Comparison of ENCODE assay signal across 10 cellular contexts in the genomic region with DNA sequence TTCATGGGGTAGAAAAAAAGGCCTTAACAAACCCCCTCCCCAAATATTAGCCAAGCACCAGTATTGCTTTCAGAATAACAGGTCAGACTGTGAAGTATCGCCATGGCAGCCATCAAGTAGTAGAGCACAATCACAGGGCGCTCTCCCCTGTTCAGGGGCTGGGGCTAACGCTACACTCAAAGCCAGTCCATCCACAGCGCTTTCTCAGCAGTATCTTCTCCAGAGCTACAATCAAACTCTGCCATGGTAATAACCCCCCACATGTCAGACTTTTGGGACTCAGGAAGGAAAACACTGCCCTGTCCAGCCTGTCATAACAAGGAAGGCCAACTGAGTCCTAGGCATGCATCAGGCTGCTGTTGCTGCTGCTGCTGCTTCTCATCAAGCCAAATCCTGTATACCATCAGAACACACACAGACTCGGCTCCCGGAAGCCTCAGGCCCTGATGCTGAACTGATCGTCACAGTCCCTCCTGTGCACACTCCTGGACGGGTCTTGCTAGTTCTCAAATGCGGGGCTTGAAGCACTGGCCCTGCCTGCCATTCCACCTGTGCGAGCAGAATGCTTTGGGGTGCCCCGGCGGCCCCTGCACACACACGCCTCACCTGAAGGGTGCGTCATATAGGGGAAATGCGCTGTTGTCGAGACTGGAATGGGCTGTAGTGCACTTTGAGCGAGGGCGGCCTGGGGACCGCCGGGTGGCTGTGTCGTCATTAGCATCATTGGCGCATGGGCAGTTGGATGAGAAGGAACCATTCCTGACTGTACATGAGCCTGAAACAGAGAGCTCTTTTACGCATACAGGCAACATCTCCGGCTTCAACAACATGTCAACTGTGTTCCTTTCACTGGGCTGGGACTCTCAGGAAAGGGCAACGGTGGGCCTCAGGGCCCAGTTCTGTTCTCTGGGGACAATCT. TPM values are rescaled to one million over a fixed set of nuclear protein-coding genes. Genes with fewer than 3 reads are reported as not detected.
DNase-seq lines count a peak whose midpoint lies in the region; ATAC-seq and TF ChIP-seq lines count a peak whose summit lies in the region.
"Had no signal": no experiment of that assay in that cellular context is flagged by ENCODE, and none has a peak within 500 bp of the region (broad histone marks: within the 10 kb centered on the region; RNA-seq: fewer than 3 reads in every experiment).

No MANE protein-coding gene starts in this region.

- peaks cover 87% of the 10 kb centered on the region for H3K36me3 Mint-ChIP-seq in activated T-cell treated with anti-CD3 and anti-CD28 coated beads, Interleukin-2, amount 50 U/mL, for 24 hours (ENCODE audit: low read depth)
- H3K36me3 Mint-ChIP-seq in activated B cell treated with CpG ODN at 0.5 μM for 24 hours (ENCODE audit: low read depth), result peaks cover 74% of the 10 kb centered on the region
- peaks cover 43 to 52% of the 10 kb centered on the region in 2 donors for H3K36me3 Mint-ChIP-seq in stimulated activated naive B cell treated with anti-CD40 and anti-IgM and Interleukin-4, amounts not matched to agents 10 μg/mL and 1 μg/mL and 100 μg/mL, for 72 hours

- peak overlapping the region; percentile 62 for H3K27ac Mint-ChIP-seq in activated T-cell treated with anti-CD3 and anti-CD28 coated beads, Interleukin-2, amount 50 U/mL, for 24 hours
- H3K27ac Mint-ChIP-seq in activated B cell treated with CpG ODN at 0.5 μM for 24 hours, result peak overlapping the region; percentile 14
- H3K27ac Mint-ChIP-seq in stimulated activated naive B cell treated with anti-CD40 and anti-IgM and Interleukin-4, amounts not matched to agents 10 μg/mL and 1 μg/mL and 100 μg/mL, for 72 hours, result peak overlapping the region; percentile 79
- H3K27ac Mint-ChIP-seq: activated T-cell treated with anti-CD3 and anti-CD28 coated beads, Interleukin-2, amount 50 U/mL, for 72 hours had no signal

- H3K4me2 ChIP-seq in hepatocyte, result no peak overlapping the region

- intact Hi-C loops in activated B cell treated with CpG ODN at 0.5 μM for 24 hours (cut with micrococcal nuclease) (no loop called here), esophagus muscularis mucosa (cut with DNase I) (no loop called here), mucosa of descending colon (cut with DNase I, micrococcal nuclease) (no loop called here)

- H3K4me3 ChIP-seq in esophagus muscularis mucosa (no peak overlapping the region), hepatocyte (no peak overlapping the region), mucosa of descending colon (no peak overlapping the region)

- CTCF ChIA-PET in activated B cell treated with CpG ODN at 0.5 μM for 24 hours (lab: Charles Lee), result interaction anchor here (1.5 to 12.1 kb wide), 3 partner anchors 9 to 76 kb away, joined by 3 to 522 read pairs (median 12); a partner anchor contains a TSS

- TF ChIP-seq EP300 in esophagus muscularis mucosa (IDR thresholded peaks at IDR 0.05), result no peak

- H3K79me2 ChIP-seq in hepatocyte, result peaks cover 3% of the 10 kb centered on the region

- H3K36me3 ChIP-seq in esophagus muscularis mucosa, result peaks cover 42 to 89% (median 86%) of the 10 kb centered on the region in 4 donors
- no peaks in the 10 kb centered on the region for H3K36me3 ChIP-seq in hepatocyte (replicated peaks; ENCODE audit: insufficient read depth, low read depth)
- no peaks in the 10 kb centered on the region for H3K36me3 ChIP-seq in mucosa of descending colon (ENCODE audit: low read depth)

- H4K20me1 ChIP-seq in hepatocyte (ENCODE audit: insufficient read depth, poor library complexity, severe bottlenecking), result no peaks in the 10 kb centered on the region

- ATAC-seq in activated B cell treated with CpG ODN at 0.5 μM for 24 hours (ENCODE audit: low read depth) (no peak), GM18858 (IDR thresholded peaks at IDR 0.05; ENCODE audit: unreplicated experiment) (no peak), mucosa of descending colon (no peak)
- ATAC-seq in stimulated activated naive B cell treated with anti-CD40 and anti-IgM and Interleukin-4, amounts not matched to agents 10 μg/mL and 1 μg/mL and 100 μg/mL, for 72 hours (replicated peaks), result no peak
- ATAC-seq: activated T-cell treated with anti-CD3 and anti-CD28 coated beads, Interleukin-2, amount 50 U/mL, for 72 hours had no signal

- no peak for DNase-seq in activated T-cell treated with anti-CD3 and anti-CD28 coated beads, Interleukin-2, amount 50 U/mL, for 24 hours
- no peak for DNase-seq in activated T-cell treated with anti-CD3 and anti-CD28 coated beads, Interleukin-2, amount 50 U/mL, for 1 hour
- DNase-seq in activated B cell treated with CpG ODN at 0.5 μM for 24 hours, result no peak
- peak; percentile 82 for DNase-seq in esophagus muscularis mucosa (ENCODE audit: extremely low spot score)
- no peak for DNase-seq in stimulated activated naive B cell treated with anti-CD40 and anti-IgM and Interleukin-4, amounts not matched to agents 10 μg/mL and 1 μg/mL and 100 μg/mL, for 72 hours
- DNase-seq in hepatocyte (ENCODE audit: low spot score), result no peak
- no peak for DNase-seq in mucosa of descending colon
- DNase-seq: activated T-cell treated with anti-CD3 and anti-CD28 coated beads, Interleukin-2, amount 50 U/mL, for 72 hours; SHP77 treated with DMSO at 0.1 percent for 48 hours had no signal

- no peaks in the 10 kb centered on the region for H3K27me3 Mint-ChIP-seq in activated T-cell treated with anti-CD3 and anti-CD28 coated beads, Interleukin-2, amount 50 U/mL, for 24 hours
- H3K27me3 Mint-ChIP-seq in activated B cell treated with CpG ODN at 0.5 μM for 24 hours, result no peaks in the 10 kb centered on the region
- no peaks in the 10 kb centered on the region for H3K27me3 Mint-ChIP-seq in stimulated activated naive B cell treated with anti-CD40 and anti-IgM and Interleukin-4, amounts not matched to agents 10 μg/mL and 1 μg/mL and 100 μg/mL, for 72 hours

- no peaks in the 10 kb centered on the region for H3K9me3 Mint-ChIP-seq in activated T-cell treated with anti-CD3 and anti-CD28 coated beads, Interleukin-2, amount 50 U/mL, for 24 hours
- no peaks in the 10 kb centered on the region for H3K9me3 Mint-ChIP-seq in activated B cell treated with CpG ODN at 0.5 μM for 24 hours
- H3K9me3 Mint-ChIP-seq in stimulated activated naive B cell treated with anti-CD40 and anti-IgM and Interleukin-4, amounts not matched to agents 10 μg/mL and 1 μg/mL and 100 μg/mL, for 72 hours, result no peaks in the 10 kb centered on the region
- H3K9me3 Mint-ChIP-seq: activated T-cell treated with anti-CD3 and anti-CD28 coated beads, Interleukin-2, amount 50 U/mL, for 72 hours had no signal

- H3K27me3 ChIP-seq in esophagus muscularis mucosa, result no peaks in the 10 kb centered on the region
- no peaks in the 10 kb centered on the region for H3K27me3 ChIP-seq in hepatocyte

- no peaks in the 10 kb centered on the region for H3K9me2 ChIP-seq in hepatocyte (replicated peaks; ENCODE audit: insufficient read depth)

- peaks cover 25% of the 10 kb centered on the region for H3K4me1 Mint-ChIP-seq in activated T-cell treated with anti-CD3 and anti-CD28 coated beads, Interleukin-2, amount 50 U/mL, for 24 hours (ENCODE audit: low read depth)
- H3K4me1 Mint-ChIP-seq in activated B cell treated with CpG ODN at 0.5 μM for 24 hours, result peaks cover 16% of the 10 kb centered on the region
- peaks cover 16 to 33% of the 10 kb centered on the region in 2 donors for H3K4me1 Mint-ChIP-seq in stimulated activated naive B cell treated with anti-CD40 and anti-IgM and Interleukin-4, amounts not matched to agents 10 μg/mL and 1 μg/mL and 100 μg/mL, for 72 hours

- no peak for TF ChIP-seq POLR2A in esophagus muscularis mucosa (IDR thresholded peaks at IDR 0.05; ENCODE audit: low read depth)

- 89% methylated on average over 25 of the region's 25 CpGs for whole genome bisulfite sequencing in esophagus muscularis mucosa
- 94% methylated on average over 25 of the region's 25 CpGs for WGBS in hepatocyte (ENCODE audit: low lambda C conversion rate, missing lambda C conversion rate)

- POLR2A ChIA-PET in activated B cell treated with CpG ODN at 0.5 μM for 24 hours (lab: Charles Lee), result interaction anchor here (1.8 kb wide), 1 partner anchor 49 kb away, joined by 4 read pairs; no protein-coding TSS in a partner anchor

- H3K4me1 ChIP-seq in esophagus muscularis mucosa, result peaks cover 24 to 49% (median 39%) of the 10 kb centered on the region in 4 donors
- no peaks in the 10 kb centered on the region for H3K4me1 ChIP-seq in hepatocyte (ENCODE audit: insufficient read depth)
- H3K4me1 ChIP-seq in mucosa of descending colon (ENCODE audit: low read depth), result no peaks in the 10 kb centered on the region

- no peaks in the 10 kb centered on the region for H3K9me3 ChIP-seq in esophagus muscularis mucosa
- H3K9me3 ChIP-seq in hepatocyte (ENCODE audit: low read depth), result no peaks in the 10 kb centered on the region
- no peaks in the 10 kb centered on the region for H3K9me3 ChIP-seq in mucosa of descending colon

- TF ChIP-seq CTCF in activated B cell treated with CpG ODN at 0.5 μM for 24 hours (IDR thresholded peaks at IDR 0.05) (no peak), esophagus muscularis mucosa (IDR thresholded peaks at IDR 0.05) (no peak), hepatocyte (IDR thresholded peaks at IDR 0.05; ENCODE audit: poor library complexity) (no peak), mucosa of descending colon (IDR thresholded peaks at IDR 0.05) (no peak)

- no peak overlapping the region for H3K4me3 Mint-ChIP-seq in activated T-cell treated with anti-CD3 and anti-CD28 coated beads, Interleukin-2, amount 50 U/mL, for 24 hours
- no peak overlapping the region for H3K4me3 Mint-ChIP-seq in activated B cell treated with CpG ODN at 0.5 μM for 24 hours
- no peak overlapping the region for H3K4me3 Mint-ChIP-seq in stimulated activated naive B cell treated with anti-CD40 and anti-IgM and Interleukin-4, amounts not matched to agents 10 μg/mL and 1 μg/mL and 100 μg/mL, for 72 hours
- H3K4me3 Mint-ChIP-seq: activated T-cell treated with anti-CD3 and anti-CD28 coated beads, Interleukin-2, amount 50 U/mL, for 72 hours had no signal

- no peak overlapping the region for H2AFZ ChIP-seq in hepatocyte

- H3K27ac ChIP-seq in esophagus muscularis mucosa (replicated peaks in 1 of 4) (no peak overlapping the region), hepatocyte (no peak overlapping the region)

RNA-seq across cellular contexts. Expression of a gene that starts 47.6 kb away (rescaled TPM):
- total RNA-seq in activated B cell treated with CpG ODN at 0.5 μM for 24 hours (46.7 and 50.7 TPM in 2 replicates), esophagus muscularis mucosa (10 to 100 TPM; 24.9 to 49.4 (median 41.8) TPM), hepatocyte (5.5 and 9.0 TPM in 2 replicates), mucosa of descending colon (10 to 100 TPM; 16.5 to 22.4 (median 20.5) TPM)
- polyA plus RNA-seq in hepatocyte, result 4.7 and 5.3 TPM in 2 replicates

Comparison
In these comparisons a context has a peak if more than half of its experiments do, and no peak if none do; other contexts are left out.
1. H3K27ac Mint-ChIP-seq: peak in every context shown above with its lines; median percentile 79 in stimulated activated naive B cell treated with anti-CD40 and anti-IgM and Interleukin-4, amounts not matched to agents 10 μg/mL and 1 μg/mL and 100 μg/mL, for 72 hours; 62 in activated T-cell treated with anti-CD3 and anti-CD28 coated beads, Interleukin-2, amount 50 U/mL, for 24 hours; 14 in activated B cell treated with CpG ODN at 0.5 μM for 24 hours.